8 cellular contexts compared by ENCODE assay signal in the genomic region with DNA sequence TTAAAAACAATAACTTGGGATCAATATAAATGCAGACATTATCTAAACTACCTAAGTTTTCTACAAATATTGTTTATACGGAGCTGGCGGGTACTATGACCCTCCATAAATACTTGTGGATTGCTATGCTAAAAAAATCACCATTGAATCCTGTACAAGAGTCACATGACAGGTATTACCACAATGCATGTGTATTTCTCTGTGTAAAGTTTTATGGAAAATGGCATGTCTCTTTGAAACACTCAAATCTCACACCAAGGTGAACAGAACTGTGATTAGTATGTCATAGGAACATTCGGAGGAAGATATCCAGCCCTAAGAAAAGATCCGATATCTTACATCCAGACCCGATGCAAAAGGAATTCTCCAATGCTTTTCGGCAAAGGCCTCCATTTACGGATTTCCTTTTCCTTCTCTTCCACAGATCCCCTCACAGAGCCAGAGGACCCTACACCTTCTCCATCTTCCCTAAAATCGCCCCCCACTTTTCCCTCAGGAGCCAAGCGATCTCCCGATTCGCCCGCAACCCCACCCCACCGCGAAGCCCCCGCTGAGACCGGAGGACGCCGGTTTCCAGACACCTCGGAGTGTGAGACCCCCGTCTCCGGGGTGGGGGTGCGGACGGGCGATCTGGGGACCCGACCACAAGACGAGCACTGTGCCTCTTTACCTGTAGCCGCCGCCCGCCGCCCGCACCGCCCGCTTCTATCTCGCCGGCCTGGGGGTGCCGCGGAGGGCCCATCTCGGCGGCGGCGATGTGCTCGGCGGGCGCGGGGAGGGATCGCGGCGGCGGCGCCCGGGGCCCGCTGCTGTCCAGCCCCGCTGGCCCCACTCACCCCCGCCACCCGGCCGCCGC. TPM values are rescaled to one million over a fixed set of nuclear protein-coding genes. Genes with fewer than 3 reads are reported as not detected.
DNase-seq lines count a peak whose midpoint lies in the region; ATAC-seq and TF ChIP-seq lines count a peak whose summit lies in the region.

No MANE protein-coding gene starts in this region.

- no peak overlapping the region for H3K27ac ChIP-seq in iPS DF 6.9 (ENCODE audit: low read length)

- no CpG with 5 or more reads among the region's 57 CpGs for WGBS in iPS DF 6.9 (ENCODE audit: insufficient coverage, insufficient read length)

- H3K27me3 ChIP-seq in iPS DF 6.9 (ENCODE audit: control insufficient read depth, insufficient read depth, low read length), result no peaks in the 10 kb centered on the region
- no peaks in the 10 kb centered on the region for H3K27me3 ChIP-seq in skeletal muscle satellite cell (ENCODE audit: control insufficient read depth, insufficient read depth, low read length)

- H3K4me1 ChIP-seq in iPS DF 6.9 (ENCODE audit: control insufficient read depth, insufficient read depth, low read length), result no peaks in the 10 kb centered on the region
- H3K4me1 ChIP-seq in skeletal muscle satellite cell (ENCODE audit: control insufficient read depth, insufficient read depth, low read length), result peaks cover 2% of the 10 kb centered on the region

- TF ChIP-seq CTCF in GM12865 (IDR thresholded peaks at IDR 0.05; ENCODE audit: insufficient read depth, low read depth, low read length, missing control alignments), result no peak

- H3K4me3 ChIP-seq in GM12865 (ENCODE audit: low read depth, low read length) (peak overlapping the region; percentile 99), iPS DF 6.9 (ENCODE audit: low read length) (peak overlapping the region; percentile 69; the same call in 1 of the 2 replicates), skeletal muscle satellite cell (ENCODE audit: low read length) (peak overlapping the region; percentile 84)

- H3K36me3 ChIP-seq in iPS DF 6.9 (ENCODE audit: control insufficient read depth, insufficient read depth, low read length) (no peaks in the 10 kb centered on the region; the same call in 1 of the 2 replicates), skeletal muscle satellite cell (ENCODE audit: insufficient read depth, low read length) (peaks cover 7% of the 10 kb centered on the region)

- H3K4me3 Mint-ChIP-seq in activated T-cell treated with anti-CD3 and anti-CD28 coated beads, Interleukin-2, amount 50 U/mL, for 4 hours, result peak overlapping the region; percentile 98

- H3K36me3 Mint-ChIP-seq in activated T-cell treated with anti-CD3 and anti-CD28 coated beads, Interleukin-2, amount 50 U/mL, for 4 hours (ENCODE audit: insufficient read depth), result peaks cover 2% of the 10 kb centered on the region

- DNase-seq in GM12865 (ENCODE audit: low read depth) (peak; percentile 2), iPS DF 6.9 (ENCODE audit: low read depth, low spot score) (no peak), amniotic stem cell (lab: John Stamatoyannopoulos, UW) (no peak)
- no peak for DNase-seq in activated T-cell treated with anti-CD3 and anti-CD28 coated beads, Interleukin-2, amount 50 U/mL, for 4 hours
- DNase-seq in stimulated activated CD4-positive, alpha-beta T cell treated with anti-CD3 and anti-CD28 coated beads, Interleukin-12 subunit alpha, Interleukin-12 subunit beta, amount 100 ng/mL, for 4 hours, result no peak
- DNase-seq in activated CD4-positive, alpha-beta T cell treated with anti-CD3 and anti-CD28 coated beads, Interleukin-2, amount 50 U/mL, for 4 hours, result no peak

- H3K4me1 Mint-ChIP-seq in activated T-cell treated with anti-CD3 and anti-CD28 coated beads, Interleukin-2, amount 50 U/mL, for 4 hours (ENCODE audit: low read depth), result peaks cover 20% of the 10 kb centered on the region

- peak overlapping the region; percentile 91 for H3K9ac ChIP-seq in skeletal muscle satellite cell (ENCODE audit: low read depth, low read length)

- no peaks in the 10 kb centered on the region for H3K9me3 Mint-ChIP-seq in activated T-cell treated with anti-CD3 and anti-CD28 coated beads, Interleukin-2, amount 50 U/mL, for 4 hours

- no peaks in the 10 kb centered on the region for H3K27me3 Mint-ChIP-seq in activated T-cell treated with anti-CD3 and anti-CD28 coated beads, Interleukin-2, amount 50 U/mL, for 4 hours (ENCODE audit: low read depth)

- H3K9me3 ChIP-seq in iPS DF 6.9 (ENCODE audit: control insufficient read depth, insufficient read depth, low read length), result no peaks in the 10 kb centered on the region
- no peaks in the 10 kb centered on the region for H3K9me3 ChIP-seq in skeletal muscle satellite cell (replicated peaks; ENCODE audit: low read length)

- peak overlapping the region; percentile 94 for H3K4me2 ChIP-seq in skeletal muscle satellite cell (ENCODE audit: low read length)

- peak; percentile 0 for ATAC-seq in HG02642 (IDR thresholded peaks at IDR 0.05; ENCODE audit: poor library complexity, unreplicated experiment)
- ATAC-seq in activated T-cell treated with anti-CD3 and anti-CD28 coated beads, Interleukin-2, amount 50 U/mL, for 4 hours, result no peak

RNA-seq across cellular contexts. Expression of a gene that starts 1.2 kb away (rescaled TPM):
- 10 to 100 TPM; 18.5 to 20.7 (median 20.2) TPM for total RNA-seq in activated T-cell treated with anti-CD3 and anti-CD28 coated beads, Interleukin-2, amount 50 U/mL, for 4 hours
- 4.6 and 7.4 TPM in 2 replicates for total RNA-seq in skeletal muscle satellite cell (2012; rRNA removed)
